In the genomic region with DNA sequence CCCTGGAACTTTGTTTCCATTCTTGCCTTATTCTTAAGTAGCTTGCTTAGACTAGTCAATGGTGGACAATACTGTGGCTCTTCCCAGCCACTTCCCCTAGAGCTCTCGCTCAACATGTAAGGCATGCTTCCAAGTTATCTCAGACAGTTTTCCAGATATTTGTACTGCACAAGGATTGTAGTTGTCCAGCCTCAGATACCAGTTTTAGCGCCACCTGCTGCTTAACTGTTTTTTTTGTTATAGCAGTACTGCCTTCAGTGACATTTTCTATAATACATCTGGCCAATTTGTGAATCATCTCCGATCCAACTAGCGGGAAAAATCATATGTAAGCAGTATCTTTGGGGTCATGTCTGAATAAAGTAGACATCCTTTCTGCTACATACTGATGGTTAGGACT, we compare ENCODE assay signal across 8 cellular contexts.
DNase-seq lines count a peak whose midpoint lies in the region; ATAC-seq and TF ChIP-seq lines count a peak whose summit lies in the region.

No MANE protein-coding gene starts in this region.

- H2AFZ ChIP-seq in KMS-11 (ENCODE audit: low read depth), result no peak overlapping the region

- ATAC-seq in body of pancreas (peak; percentile 38), GM18861 (IDR thresholded peaks at IDR 0.05; ENCODE audit: unreplicated experiment) (no peak)

- TF ChIP-seq POLR2A in body of pancreas (IDR thresholded peaks at IDR 0.05), result no peak

- H3K4me3 ChIP-seq in KMS-11 (IDR thresholded peaks at IDR 0.05; ENCODE audit: insufficient read depth, low read depth, low read length), result no peak overlapping the region
- H3K4me3 ChIP-seq in body of pancreas, result no peak overlapping the region

- H3K4me1 ChIP-seq in KMS-11 (ENCODE audit: low read depth, poor library complexity, severe bottlenecking), result no peaks in the 10 kb centered on the region
- H3K4me1 ChIP-seq in body of pancreas, result no peaks in the 10 kb centered on the region

- no peaks in the 10 kb centered on the region for H3K27me3 ChIP-seq in KMS-11 (ENCODE audit: insufficient read depth, low read depth)
- no peaks in the 10 kb centered on the region for H3K27me3 ChIP-seq in body of pancreas

- H4K20me1 ChIP-seq in KMS-11 (ENCODE audit: insufficient read depth), result no peaks in the 10 kb centered on the region

- POLR2A ChIA-PET in GM10248 (lab: Yijun Ruan, JAX), result no interaction called here

- DNase-seq in GM10248 (ENCODE audit: extremely low spot score) (peak; percentile 9), body of pancreas (peak; percentile 32 to 42 (median 35)), lung microvascular endothelial cell (ENCODE audit: low read depth in 2 of 2) (peak; percentile 75 to 77), NCI-H526 treated with DMSO at 0.1 percent for 48 hours (lab: John Stamatoyannopoulos, UW) (no peak), dedifferentiated amniotic fluid mesenchymal stem cell (ENCODE audit: extremely low spot score) (no peak)

- CTCF ChIA-PET in GM10248 (lab: Yijun Ruan, JAX), result interaction anchor here (1.2 to 4.0 kb wide), 9 partner anchors 8 to 736 kb away, joined by 3 to 24 read pairs (median 6); no protein-coding TSS in a partner anchor

- H3K27ac ChIP-seq in 22Rv1, result no peak overlapping the region
- H3K27ac ChIP-seq in KMS-11, result no peak overlapping the region
- H3K27ac ChIP-seq in body of pancreas, result no peak overlapping the region

- no peak overlapping the region for H3K4me2 ChIP-seq in KMS-11

- 20 to 25% methylated on average over 4 of the region's 4 CpGs for WGBS in body of pancreas, 2 donors

- no peaks in the 10 kb centered on the region for H3K9me3 ChIP-seq in body of pancreas

- H3K36me3 ChIP-seq in KMS-11 (ENCODE audit: insufficient read depth) (no peaks in the 10 kb centered on the region), body of pancreas (replicated peaks in 1 of 2; ENCODE audit: insufficient read depth in 1 of 2, low read depth in 2 of 2) (no peaks in the 10 kb centered on the region)

- H3K9ac ChIP-seq in KMS-11, result no peak overlapping the region

- TF ChIP-seq CTCF in 22Rv1 (IDR thresholded peaks at IDR 0.05) (peak; percentile 83), GM10248 (IDR thresholded peaks at IDR 0.05; ENCODE audit: control extremely low read depth, extremely low read depth, low read depth, missing control alignments) (peak; percentile 22), KMS-11 (conservative IDR thresholded peaks at IDR 0.05; ENCODE audit: low read depth, low read length) (peak; percentile 18; the same call in 1 of the 2 replicates), body of pancreas (IDR thresholded peaks at IDR 0.05) (peak in 6 of 7 experiments; percentile 37 to 50 (median 42))

- no peaks in the 10 kb centered on the region for H3K79me2 ChIP-seq in KMS-11 (ENCODE audit: insufficient read depth, low read depth)

- intact Hi-C loops in body of pancreas (cut with DNase I), result no loop called here

Comparison
In these comparisons a context has a peak if more than half of its experiments do, and no peak if none do; other contexts are left out.
1. CTCF ChIP-seq: peak in every context shown above with its lines; median percentile 83 in 22Rv1; 42 in body of pancreas; 22 in GM10248; 18 in KMS-11.
2. DNase-seq: peak in GM10248 (single experiment), body of pancreas (4 of 4) and lung microvascular endothelial cell (2 of 2); none in NCI-H526 treated with DMSO at 0.1 percent for 48 hours (single experiment) and dedifferentiated amniotic fluid mesenchymal stem cell (single experiment).